In genomic region chr7:99918959-99919813, GRCh38 we compare ENCODE assay signal across 1 cellular context.
TF ChIP-seq lines count a peak whose summit lies in the region.

TRIM4 (minus strand) TSS chr7:99919530; CDS start chr7:99919401, 129 bp downstream.

TF ChIP-seq in K562, 482 proteins besides CTCF, POLR2A, EP300 and RAD21 (continued from another document and continues in another):
- no peak for TF ChIP-seq PATZ1 (CRISPR knock-in tag; IDR thresholded peaks at IDR 0.05; ENCODE audit: borderline replicate concordance)
- peak; percentile 40 for TF ChIP-seq FUS (optimal IDR thresholded peaks at IDR 0.05; ENCODE audit: low read depth, low read length)
- peak; percentile 39; the same call in 1 of the 2 replicates for TF ChIP-seq ZNF12 (CRISPR knock-in tag; IDR thresholded peaks at IDR 0.05)
- TF ChIP-seq RBM39 (optimal IDR thresholded peaks at IDR 0.05; ENCODE audit: low read depth, low read length): no peak
- TF ChIP-seq ZNF57 (CRISPR knock-in tag; IDR thresholded peaks at IDR 0.05): no peak
- 0 out of 2 replicates have a peak, but pooled peaks have one; percentile 20 for TF ChIP-seq SMC3 (conservative IDR thresholded peaks at IDR 0.05; ENCODE audit: insufficient read depth, low read depth, low read length)
- peak; percentile 44 for TF ChIP-seq PRDM10 (IDR thresholded peaks at IDR 0.05; ENCODE audit: partially characterized antibody)
- TF ChIP-seq ZNF239 (CRISPR knock-in tag; IDR thresholded peaks at IDR 0.05): no peak
- TF ChIP-seq NCOA2 (IDR thresholded peaks at IDR 0.05; ENCODE audit: partially characterized antibody in 2 of 2): no peak
- TF ChIP-seq HEY1 (CRISPR knock-in tag; IDR thresholded peaks at IDR 0.05; ENCODE audit: borderline replicate concordance): no peak
- TF ChIP-seq ZKSCAN3 (CRISPR knock-in tag; IDR thresholded peaks at IDR 0.05): no peak
- TF ChIP-seq ZNF134 (CRISPR knock-in tag; conservative IDR thresholded peaks at IDR 0.05): no peak
- no peak for TF ChIP-seq SFPQ (IDR thresholded peaks at IDR 0.05; ENCODE audit: low read depth, low read length)
- peak; percentile 65; the same call in 1 of the 2 replicates for TF ChIP-seq FOXP1 (CRISPR knock-in tag; IDR thresholded peaks at IDR 0.05)
- TF ChIP-seq ERF (CRISPR knock-in tag; IDR thresholded peaks at IDR 0.05): 0 out of 2 replicates have a peak, but pooled peaks have one; percentile 53
- TF ChIP-seq TBL1XR1 (IDR thresholded peaks at IDR 0.05; ENCODE audit: low read length in 2 of 2): peak; percentile 54 to 60; a peak in 2 of 4 replicates
- TF ChIP-seq ZNF76 (CRISPR knock-in tag; IDR thresholded peaks at IDR 0.05; ENCODE audit: borderline replicate concordance): 0 out of 2 replicates have a peak, but pooled peaks have one; percentile 69
- TF ChIP-seq GATA2 (CRISPR knock-in tag; IDR thresholded peaks at IDR 0.05): no peak
- no peak for TF ChIP-seq CBX1 (IDR thresholded peaks at IDR 0.05; ENCODE audit: low read depth)
- TF ChIP-seq ETS2 (tag; IDR thresholded peaks at IDR 0.05; ENCODE audit: borderline replicate concordance, poor library complexity, severe bottlenecking): no peak
- TF ChIP-seq, protein P1, sequence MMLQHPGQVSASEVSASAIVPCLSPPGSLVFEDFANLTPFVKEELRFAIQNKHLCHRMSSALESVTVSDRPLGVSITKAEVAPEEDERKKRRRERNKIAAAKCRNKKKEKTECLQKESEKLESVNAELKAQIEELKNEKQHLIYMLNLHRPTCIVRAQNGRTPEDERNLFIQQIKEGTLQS (IDR thresholded peaks at IDR 0.05): no peak
- TF ChIP-seq, protein P1 (CRISPR knock-in tag; conservative IDR thresholded peaks at IDR 0.05): peak; percentile 61; the same call in 1 of the 2 replicates
- no peak for TF ChIP-seq ADNP (tag; IDR thresholded peaks at IDR 0.05)
- TF ChIP-seq HDAC3 (IDR thresholded peaks at IDR 0.05; ENCODE audit: borderline replicate concordance, partially characterized antibody): no peak
- TF ChIP-seq, protein P2, sequence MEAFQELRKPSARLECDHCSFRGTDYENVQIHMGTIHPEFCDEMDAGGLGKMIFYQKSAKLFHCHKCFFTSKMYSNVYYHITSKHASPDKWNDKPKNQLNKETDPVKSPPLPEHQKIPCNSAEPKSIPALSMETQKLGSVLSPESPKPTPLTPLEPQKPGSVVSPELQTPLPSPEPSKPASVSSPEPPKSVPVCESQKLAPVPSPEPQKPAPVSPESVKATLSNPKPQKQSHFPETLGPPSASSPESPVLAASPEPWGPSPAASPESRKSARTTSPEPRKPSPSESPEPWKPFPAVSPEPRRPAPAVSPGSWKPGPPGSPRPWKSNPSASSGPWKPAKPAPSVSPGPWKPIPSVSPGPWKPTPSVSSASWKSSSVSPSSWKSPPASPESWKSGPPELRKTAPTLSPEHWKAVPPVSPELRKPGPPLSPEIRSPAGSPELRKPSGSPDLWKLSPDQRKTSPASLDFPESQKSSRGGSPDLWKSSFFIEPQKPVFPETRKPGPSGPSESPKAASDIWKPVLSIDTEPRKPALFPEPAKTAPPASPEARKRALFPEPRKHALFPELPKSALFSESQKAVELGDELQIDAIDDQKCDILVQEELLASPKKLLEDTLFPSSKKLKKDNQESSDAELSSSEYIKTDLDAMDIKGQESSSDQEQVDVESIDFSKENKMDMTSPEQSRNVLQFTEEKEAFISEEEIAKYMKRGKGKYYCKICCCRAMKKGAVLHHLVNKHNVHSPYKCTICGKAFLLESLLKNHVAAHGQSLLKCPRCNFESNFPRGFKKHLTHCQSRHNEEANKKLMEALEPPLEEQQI (IDR thresholded peaks at IDR 0.05): no peak
- no peak for TF ChIP-seq NUFIP1 (IDR thresholded peaks at IDR 0.05; ENCODE audit: partially characterized antibody)
- 0 out of 2 replicates have a peak, but pooled peaks have one; percentile 67 for TF ChIP-seq DMBX1 (CRISPR knock-in tag; IDR thresholded peaks at IDR 0.05; ENCODE audit: borderline replicate concordance)
- TF ChIP-seq NFIX (CRISPR knock-in tag; IDR thresholded peaks at IDR 0.05; ENCODE audit: low read depth): no peak
- TF ChIP-seq, protein P3, sequence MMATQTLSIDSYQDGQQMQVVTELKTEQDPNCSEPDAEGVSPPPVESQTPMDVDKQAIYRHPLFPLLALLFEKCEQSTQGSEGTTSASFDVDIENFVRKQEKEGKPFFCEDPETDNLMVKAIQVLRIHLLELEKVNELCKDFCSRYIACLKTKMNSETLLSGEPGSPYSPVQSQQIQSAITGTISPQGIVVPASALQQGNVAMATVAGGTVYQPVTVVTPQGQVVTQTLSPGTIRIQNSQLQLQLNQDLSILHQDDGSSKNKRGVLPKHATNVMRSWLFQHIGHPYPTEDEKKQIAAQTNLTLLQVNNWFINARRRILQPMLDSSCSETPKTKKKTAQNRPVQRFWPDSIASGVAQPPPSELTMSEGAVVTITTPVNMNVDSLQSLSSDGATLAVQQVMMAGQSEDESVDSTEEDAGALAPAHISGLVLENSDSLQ (IDR thresholded peaks at IDR 0.05): peak; percentile 89
- TF ChIP-seq, protein P4, sequence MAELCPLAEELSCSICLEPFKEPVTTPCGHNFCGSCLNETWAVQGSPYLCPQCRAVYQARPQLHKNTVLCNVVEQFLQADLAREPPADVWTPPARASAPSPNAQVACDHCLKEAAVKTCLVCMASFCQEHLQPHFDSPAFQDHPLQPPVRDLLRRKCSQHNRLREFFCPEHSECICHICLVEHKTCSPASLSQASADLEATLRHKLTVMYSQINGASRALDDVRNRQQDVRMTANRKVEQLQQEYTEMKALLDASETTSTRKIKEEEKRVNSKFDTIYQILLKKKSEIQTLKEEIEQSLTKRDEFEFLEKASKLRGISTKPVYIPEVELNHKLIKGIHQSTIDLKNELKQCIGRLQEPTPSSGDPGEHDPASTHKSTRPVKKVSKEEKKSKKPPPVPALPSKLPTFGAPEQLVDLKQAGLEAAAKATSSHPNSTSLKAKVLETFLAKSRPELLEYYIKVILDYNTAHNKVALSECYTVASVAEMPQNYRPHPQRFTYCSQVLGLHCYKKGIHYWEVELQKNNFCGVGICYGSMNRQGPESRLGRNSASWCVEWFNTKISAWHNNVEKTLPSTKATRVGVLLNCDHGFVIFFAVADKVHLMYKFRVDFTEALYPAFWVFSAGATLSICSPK (IDR thresholded peaks at IDR 0.05; ENCODE audit: borderline replicate concordance): no peak
- TF ChIP-seq NR2C1 (IDR thresholded peaks at IDR 0.05): peak; percentile 92
- peak; percentile 94 for TF ChIP-seq NR2C1 (tag; IDR thresholded peaks at IDR 0.05)
- TF ChIP-seq STAT5A (IDR thresholded peaks at IDR 0.05; ENCODE audit: borderline replicate concordance, low read length): no peak
- no peak for TF ChIP-seq ZNF274 (IDR thresholded peaks at IDR 0.05; ENCODE audit: borderline replicate concordance, low read depth, low read length)
- no peak for TF ChIP-seq ZNF212 (CRISPR knock-in tag; IDR thresholded peaks at IDR 0.05)
- TF ChIP-seq, protein P5, sequence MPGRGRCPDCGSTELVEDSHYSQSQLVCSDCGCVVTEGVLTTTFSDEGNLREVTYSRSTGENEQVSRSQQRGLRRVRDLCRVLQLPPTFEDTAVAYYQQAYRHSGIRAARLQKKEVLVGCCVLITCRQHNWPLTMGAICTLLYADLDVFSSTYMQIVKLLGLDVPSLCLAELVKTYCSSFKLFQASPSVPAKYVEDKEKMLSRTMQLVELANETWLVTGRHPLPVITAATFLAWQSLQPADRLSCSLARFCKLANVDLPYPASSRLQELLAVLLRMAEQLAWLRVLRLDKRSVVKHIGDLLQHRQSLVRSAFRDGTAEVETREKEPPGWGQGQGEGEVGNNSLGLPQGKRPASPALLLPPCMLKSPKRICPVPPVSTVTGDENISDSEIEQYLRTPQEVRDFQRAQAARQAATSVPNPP (IDR thresholded peaks at IDR 0.05; ENCODE audit: borderline replicate concordance, insufficient read depth, insufficient read length): no peak
- peak; percentile 4 for TF ChIP-seq SP2 (IDR thresholded peaks at IDR 0.05; ENCODE audit: extremely low read depth, low read depth, low read length, poor library complexity, severe bottlenecking)
- 0 out of 2 replicates have a peak, but pooled peaks have one; percentile 66 for TF ChIP-seq ZNF764 (CRISPR knock-in tag; IDR thresholded peaks at IDR 0.05; ENCODE audit: low read depth)
- TF ChIP-seq SIN3A (IDR thresholded peaks at IDR 0.05; ENCODE audit: borderline replicate concordance in 2 of 2, control insufficient read depth in 1 of 2, low read depth in 2 of 2, low read length in 2 of 2): peak; percentile 63 to 69; a peak in 3 of 4 replicates
- no peak for TF ChIP-seq SRSF1 (IDR thresholded peaks at IDR 0.05; ENCODE audit: low read depth, low read length)
- TF ChIP-seq CBFA2T3 (IDR thresholded peaks at IDR 0.05): no peak
- peak; percentile 78; the same call in 1 of the 2 replicates for TF ChIP-seq MYC (IDR thresholded peaks at IDR 0.05; ENCODE audit: low read depth, low read length)
- peak; percentile 65; the same call in 1 of the 2 replicates for TF ChIP-seq MYC (CRISPR knock-in tag; IDR thresholded peaks at IDR 0.05; ENCODE audit: borderline replicate concordance, low read depth)
- 0 out of 2 replicates have a peak, but pooled peaks have one; percentile 8 for TF ChIP-seq REST (CRISPR knock-in tag; IDR thresholded peaks at IDR 0.05; ENCODE audit: low read depth)
